ENCODE assay signal across 8 cellular contexts in the genomic region with DNA sequence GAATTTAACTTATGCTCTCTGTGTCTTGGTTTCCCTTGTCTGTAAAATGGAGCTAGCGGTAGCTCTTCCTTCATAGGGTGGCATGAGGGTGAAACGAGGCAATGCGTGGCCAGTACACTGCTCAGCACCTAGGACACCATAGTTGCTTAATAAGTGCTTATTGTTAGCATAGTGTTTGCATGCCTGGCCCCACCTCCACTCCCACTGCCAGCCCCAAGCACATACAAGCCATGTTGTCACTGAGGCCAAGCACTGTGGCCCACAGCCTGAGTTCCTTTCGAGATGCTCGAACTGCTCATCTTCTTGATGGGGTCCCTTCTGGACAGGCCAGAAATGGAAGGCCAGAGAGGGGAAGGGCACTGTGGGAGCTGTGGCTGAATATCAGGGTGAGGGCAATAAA. TPM values are rescaled to one million over a fixed set of nuclear protein-coding genes. Genes with fewer than 3 reads are reported as not detected.
DNase-seq lines count a peak whose midpoint lies in the region; ATAC-seq, FAIRE-seq and TF ChIP-seq lines count a peak whose summit lies in the region.

No MANE protein-coding gene starts in this region.

- TF ChIP-seq POLR2A in thyroid gland (IDR thresholded peaks at IDR 0.05) = no peak

- H3K27ac ChIP-seq in kidney (ENCODE audit: low read depth in 2 of 2, low read length in 2 of 2) = no peak overlapping the region
- peak overlapping the region in 1 of 3 donors; percentile 8 for H3K27ac ChIP-seq in thyroid gland

- DNase-seq in activated naive CD4-positive, alpha-beta T cell treated with anti-CD3 and anti-CD28 coated beads for 36 hours = no peak
- no peak for DNase-seq in activated naive CD4-positive, alpha-beta T cell treated with anti-CD3 and anti-CD28 coated beads, Interleukin-2, amount 50 U/mL, for 16 hours
- no peak for DNase-seq in activated CD8-positive, alpha-beta T cell treated with anti-CD3 and anti-CD28 coated beads for 36 hours
- DNase-seq in kidney (no peak), thyroid gland (no peak), MV-4-11 (lab: John Stamatoyannopoulos, UW) (no peak), COLO829 (ENCODE audit: low spot score) (no peak)

- peaks cover 3% of the 10 kb centered on the region for H3K36me3 Mint-ChIP-seq in activated naive CD4-positive, alpha-beta T cell treated with anti-CD3 and anti-CD28 coated beads for 36 hours (ENCODE audit: low read depth)
- H3K36me3 Mint-ChIP-seq in activated CD8-positive, alpha-beta T cell treated with anti-CD3 and anti-CD28 coated beads for 36 hours (ENCODE audit: low read depth) = peaks cover 19% of the 10 kb centered on the region

- WGBS in thyroid gland, 2 donors = 45 to 49% methylated on average over 5 of the region's 5 CpGs

- FAIRE-seq in kidney (lab: Jason Lieb, UNC) = no peak

- H3K4me3 Mint-ChIP-seq in activated naive CD4-positive, alpha-beta T cell treated with anti-CD3 and anti-CD28 coated beads for 36 hours = peak overlapping the region; percentile 90
- peak overlapping the region; percentile 77 for H3K4me3 Mint-ChIP-seq in activated CD8-positive, alpha-beta T cell treated with anti-CD3 and anti-CD28 coated beads for 36 hours

- peaks cover 28% of the 10 kb centered on the region for H3K4me1 Mint-ChIP-seq in activated naive CD4-positive, alpha-beta T cell treated with anti-CD3 and anti-CD28 coated beads for 36 hours (ENCODE audit: low read depth)
- H3K4me1 Mint-ChIP-seq in activated CD8-positive, alpha-beta T cell treated with anti-CD3 and anti-CD28 coated beads for 36 hours (ENCODE audit: low read depth) = peaks cover 27% of the 10 kb centered on the region

- TF ChIP-seq CTCF in activated CD8-positive, alpha-beta T cell treated with anti-CD3 and anti-CD28 coated beads for 36 hours (IDR thresholded peaks at IDR 0.05) = no peak
- TF ChIP-seq CTCF in kidney (IDR thresholded peaks at IDR 0.05; ENCODE audit: borderline replicate concordance, extremely low read depth, insufficient read depth) (no peak), thyroid gland (IDR thresholded peaks at IDR 0.05) (no peak)

- peak overlapping the region; percentile 84 for H3K27ac Mint-ChIP-seq in activated naive CD4-positive, alpha-beta T cell treated with anti-CD3 and anti-CD28 coated beads for 36 hours
- H3K27ac Mint-ChIP-seq in activated CD8-positive, alpha-beta T cell treated with anti-CD3 and anti-CD28 coated beads for 36 hours = peak overlapping the region; percentile 63

- H3K4me3 ChIP-seq in kidney (ENCODE audit: low read length in 2 of 2) = peak overlapping the region; percentile 77 to 85
- peak overlapping the region; percentile 42 to 75 (median 71) for H3K4me3 ChIP-seq in thyroid gland (replicated peaks in 1 of 3)

- peaks cover 14 to 16% of the 10 kb centered on the region in 2 donors for H3K36me3 ChIP-seq in kidney (ENCODE audit: control insufficient read depth in 1 of 2, insufficient read depth in 2 of 2, low read length in 2 of 2)
- H3K36me3 ChIP-seq in thyroid gland = peaks cover 19 to 28% of the 10 kb centered on the region in 2 donors

- H3K9me3 Mint-ChIP-seq in activated naive CD4-positive, alpha-beta T cell treated with anti-CD3 and anti-CD28 coated beads for 36 hours = no peaks in the 10 kb centered on the region
- H3K9me3 Mint-ChIP-seq in activated CD8-positive, alpha-beta T cell treated with anti-CD3 and anti-CD28 coated beads for 36 hours = no peaks in the 10 kb centered on the region

- no peaks in the 10 kb centered on the region for H3K27me3 ChIP-seq in thyroid gland

- CTCF ChIA-PET in activated naive CD4-positive, alpha-beta T cell treated with anti-CD3 and anti-CD28 coated beads for 36 hours (lab: Charles Lee) = interaction anchor here (1.3 kb wide), 1 partner anchor 102 kb away, joined by 4 read pairs; no protein-coding TSS in a partner anchor
- CTCF ChIA-PET in activated CD8-positive, alpha-beta T cell treated with anti-CD3 and anti-CD28 coated beads for 36 hours (lab: Charles Lee) = interaction anchor here (1.3 kb wide), 1 partner anchor 102 kb away, joined by 4 read pairs; no protein-coding TSS in a partner anchor

- H3K9ac ChIP-seq in kidney (ENCODE audit: low read length in 2 of 2) = peak overlapping the region; percentile 35 to 68

- intact Hi-C loops in activated naive CD4-positive, alpha-beta T cell treated with anti-CD3 and anti-CD28 coated beads for 36 hours (cut with micrococcal nuclease) = loop anchor here (1.0 to 5.0 kb wide), 9 partner anchors 45 to 831 kb away; partner anchors contain the start of genes ALKBH2, PRDM4, PWP1 and SART3
- intact Hi-C loops in activated CD8-positive, alpha-beta T cell treated with anti-CD3 and anti-CD28 coated beads for 36 hours (cut with micrococcal nuclease) = no loop called here
- intact Hi-C loops in kidney (cut with DNase I) = no loop called here
- intact Hi-C loops in thyroid gland (cut with DNase I) = loop anchor here (2.0 to 10.0 kb wide), 2 partner anchors 43 to 831 kb away; partner anchors contain the start of gene PWP1

- H3K27me3 Mint-ChIP-seq in activated naive CD4-positive, alpha-beta T cell treated with anti-CD3 and anti-CD28 coated beads for 36 hours (ENCODE audit: low read depth) = no peaks in the 10 kb centered on the region
- H3K27me3 Mint-ChIP-seq in activated CD8-positive, alpha-beta T cell treated with anti-CD3 and anti-CD28 coated beads for 36 hours = no peaks in the 10 kb centered on the region

- peaks cover 3 to 13% of the 10 kb centered on the region in 2 donors for H3K4me1 ChIP-seq in kidney (ENCODE audit: control insufficient read depth in 1 of 2, insufficient read depth in 1 of 2, low read depth in 1 of 2, low read length in 2 of 2)
- peaks cover 11 to 13% of the 10 kb centered on the region in 2 donors for H3K4me1 ChIP-seq in thyroid gland

- no peak for ATAC-seq in activated CD8-positive, alpha-beta T cell treated with anti-CD3 and anti-CD28 coated beads for 36 hours
- no peak for ATAC-seq in GM21367 (IDR thresholded peaks at IDR 0.05; ENCODE audit: unreplicated experiment)

- POLR2A ChIA-PET in activated CD8-positive, alpha-beta T cell treated with anti-CD3 and anti-CD28 coated beads for 36 hours (lab: Charles Lee) = interaction anchor here (0.7 to 1.6 kb wide), 4 partner anchors 16 to 149 kb away, joined by 3 to 5 read pairs (median 4); partner anchors contain the start of gene ISCU

- H3K9me3 ChIP-seq in kidney (ENCODE audit: control insufficient read depth in 1 of 2, low read length in 2 of 2) = no peaks in the 10 kb centered on the region
- H3K9me3 ChIP-seq in thyroid gland = no peaks in the 10 kb centered on the region

RNA-seq across cellular contexts. Expression of gene FICD, which starts 0.8 kb away (rescaled TPM):
- 1 to 10 TPM; 3.4 to 3.7 TPM for total RNA-seq in activated naive CD4-positive, alpha-beta T cell treated with anti-CD3 and anti-CD28 coated beads for 36 hours
- total RNA-seq in activated CD8-positive, alpha-beta T cell treated with anti-CD3 and anti-CD28 coated beads for 36 hours = 1 to 10 TPM; 3.4 to 3.9 TPM
- total RNA-seq in kidney (8.5 TPM), thyroid gland (10 to 100 TPM in 3 of 4 donors, 1 to 10 TPM in 1; 7.0 to 16.7 (median 10.5) TPM)
- polyA plus RNA-seq in kidney (ENCODE audit: insufficient read depth, low read depth, low replicate concordance) = 5.1 TPM

RNA-seq across cellular contexts. Expression of gene SART3, which starts 45.1 kb away (rescaled TPM):
- 10 to 100 TPM; 81.9 to 82.5 TPM for total RNA-seq in activated naive CD4-positive, alpha-beta T cell treated with anti-CD3 and anti-CD28 coated beads for 36 hours
- 10 to 100 TPM; 80.1 to 81.4 TPM for total RNA-seq in activated CD8-positive, alpha-beta T cell treated with anti-CD3 and anti-CD28 coated beads for 36 hours
- total RNA-seq in kidney (59.1 TPM), thyroid gland (100 to 1,000 TPM in 1 of 4 donors, 10 to 100 TPM in 3; 64.2 to 117 (median 80.0) TPM)
- polyA plus RNA-seq in kidney (ENCODE audit: insufficient read depth, low read depth, low replicate concordance) = 14.9 TPM

RNA-seq across cellular contexts. Expression of gene ISCU, which starts 46.5 kb away (rescaled TPM):
- total RNA-seq in activated naive CD4-positive, alpha-beta T cell treated with anti-CD3 and anti-CD28 coated beads for 36 hours = 100 to 1,000 TPM; 103 to 105 TPM
- total RNA-seq in activated CD8-positive, alpha-beta T cell treated with anti-CD3 and anti-CD28 coated beads for 36 hours = 10 to 100 TPM; 69.4 to 70.5 TPM
- total RNA-seq in kidney = 183 TPM
- polyA plus RNA-seq in kidney (ENCODE audit: insufficient read depth, low read depth, low replicate concordance) = 511 TPM
- 100 to 1,000 TPM; 229 to 512 (median 248) TPM for total RNA-seq in thyroid gland

Comparison
In these comparisons a context has a peak if more than half of its experiments do, and no peak if none do; other contexts are left out.
1. intact Hi-C loops: an anchor here in activated naive CD4-positive, alpha-beta T cell treated with anti-CD3 and anti-CD28 coated beads for 36 hours (1.0 to 5.0 kb wide) and thyroid gland (2.0 to 10.0 kb wide); none called in activated CD8-positive, alpha-beta T cell treated with anti-CD3 and anti-CD28 coated beads for 36 hours and kidney.